In the genomic region with DNA sequence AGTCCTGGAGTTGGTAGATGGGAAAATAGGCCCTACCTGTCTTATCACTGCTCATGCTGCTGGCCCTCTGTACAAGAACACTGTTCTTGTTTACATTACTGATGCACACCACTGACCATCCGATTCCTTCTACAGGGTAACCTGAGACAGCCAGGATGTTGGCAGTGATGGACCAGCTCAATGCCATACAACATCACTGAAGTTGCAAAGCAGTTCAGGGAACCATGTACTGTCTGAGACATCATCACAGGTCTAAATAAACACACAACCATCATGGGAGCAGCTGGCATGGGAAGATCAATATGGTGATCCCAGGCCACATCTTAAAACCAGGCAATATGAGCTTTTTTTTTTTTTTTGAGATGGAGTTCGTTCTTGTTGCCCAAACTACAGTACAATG, we compare ENCODE assay signal across 27 cellular contexts. TPM values are rescaled to one million over a fixed set of nuclear protein-coding genes. Genes with fewer than 3 reads are reported as not detected.
DNase-seq lines count a peak whose midpoint lies in the region; ATAC-seq, FAIRE-seq and TF ChIP-seq lines count a peak whose summit lies in the region.
"Had no signal": no experiment of that assay in that cellular context is flagged by ENCODE, and none has a peak within 500 bp of the region (broad histone marks: within the 10 kb centered on the region; RNA-seq: fewer than 3 reads in every experiment).

No MANE protein-coding gene starts in this region.

- no peak overlapping the region for H3K4me2 ChIP-seq in A549

- FAIRE-seq in A549 (lab: Jason Lieb, UNC), result no peak

- H3K4me3 ChIP-seq in A549, result no peak overlapping the region
- H3K4me3 ChIP-seq: Peyer's patch had no signal

- CTCF ChIA-PET in A549 (lab: Yijun Ruan, JAX), result interaction anchor here (0.6 to 2.6 kb wide), 7 partner anchors 8 to 102 kb away, joined by 3 to 36 read pairs (median 3); no protein-coding TSS in a partner anchor

- peak overlapping the region; percentile 62 for H3K27ac Mint-ChIP-seq in nephron progenitor cell
- H3K27ac Mint-ChIP-seq: CD14-positive monocyte, IgD-negative memory B cell had no signal

- no peak for TF ChIP-seq POLR2A in A549 (IDR thresholded peaks at IDR 0.05; ENCODE audit: low read length)

- H3K4me3 Mint-ChIP-seq in nephron progenitor cell, result no peak overlapping the region
- H3K4me3 Mint-ChIP-seq: CD14-positive monocyte; CD8-positive, alpha-beta memory T cell had no signal

- peaks cover 7% of the 10 kb centered on the region for H3K9me3 Mint-ChIP-seq in nephron progenitor cell
- H3K9me3 Mint-ChIP-seq: CD14-positive monocyte; CD8-positive, alpha-beta memory T cell; IgD-negative memory B cell had no signal

- no peak for TF ChIP-seq RAD21 in A549 (conservative IDR thresholded peaks at IDR 0.05 in 1 of 2, IDR thresholded peaks at IDR 0.05 in 1 of 2)

- no peak for TF ChIP-seq EP300 in A549 (IDR thresholded peaks at IDR 0.05)

- ATAC-seq in A549 (peak; percentile 31 to 54; a peak in 5 of 6 replicates), GM19328 (IDR thresholded peaks at IDR 0.05; ENCODE audit: unreplicated experiment) (no peak)

- peaks cover 89% of the 10 kb centered on the region for H3K36me3 Mint-ChIP-seq in nephron progenitor cell (ENCODE audit: low read depth)

- no peaks in the 10 kb centered on the region for H3K27me3 Mint-ChIP-seq in nephron progenitor cell (ENCODE audit: low read depth, poor library complexity)
- H3K27me3 Mint-ChIP-seq: CD8-positive, alpha-beta memory T cell; IgD-negative memory B cell had no signal

- no peaks in the 10 kb centered on the region for H3K4me1 ChIP-seq in A549
- H3K4me1 ChIP-seq: BE2C, Peyer's patch had no signal

- peak; percentile 6 for DNase-seq in DMS53 (lab: John Stamatoyannopoulos, UW)
- DNase-seq in DMS53 treated with DMSO at 0.1 percent for 48 hours (lab: John Stamatoyannopoulos, UW; ENCODE audit: unreplicated experiment), result no peak
- no peak for DNase-seq in A549 (ENCODE audit: low read depth in 1 of 2, low spot score in 1 of 2)
- peak; percentile 14 for DNase-seq in NCI-H69 (lab: John Stamatoyannopoulos, UW)
- no peak for DNase-seq in nephron progenitor cell
- no peak for DNase-seq in NCI-H128 (lab: John Stamatoyannopoulos, UW; ENCODE audit: unreplicated experiment)
- DNase-seq: ACHN; BE2C; Calu3; CD8-positive, alpha-beta memory T cell; DMS153; GOT3; HCEC 1CT; NCI-H1048; NCI-H1417 treated with DMSO at 0.1 percent for 48 hours; NCI-H1694 treated with DMSO at 0.1 percent for 48 hours; NCI-H2171 treated with DMSO at 0.1 percent for 48 hours; NCI-H446; NCI-H524 treated with DMSO at 0.1 percent for 48 hours; NCI-H82; OCI-M1; Peyer's patch; SHP77 treated with DMSO at 0.1 percent for 48 hours had no signal

- no peaks in the 10 kb centered on the region for H3K9me3 ChIP-seq in A549
- H3K9me3 ChIP-seq: BE2C, Peyer's patch had no signal

- POLR2A ChIA-PET in A549 (lab: Yijun Ruan, JAX), result no interaction called here

- H3K27ac ChIP-seq in A549, result no peak overlapping the region
- H3K27ac ChIP-seq: 22Rv1, Peyer's patch had no signal

- peaks cover 6% of the 10 kb centered on the region for H3K4me1 Mint-ChIP-seq in nephron progenitor cell
- H3K4me1 Mint-ChIP-seq: CD14-positive monocyte; CD8-positive, alpha-beta memory T cell; IgD-negative memory B cell had no signal

- WGBS in A549 (ENCODE audit: missing lambda C conversion rate), result 96% methylated on average over 2 of the region's 2 CpGs

- TF ChIP-seq CTCF in A549 (IDR thresholded peaks at IDR 0.05) (no peak), nephron progenitor cell (IDR thresholded peaks at IDR 0.05) (no peak)

TF ChIP-seq in A549, 52 proteins besides CTCF, POLR2A, EP300 and RAD21:
- TF ChIP-seq RFX5 (IDR thresholded peaks at IDR 0.05), result no peak
- no peak for TF ChIP-seq POLR2AphosphoS2 (conservative IDR thresholded peaks at IDR 0.05; ENCODE audit: low read length)
- no peak for TF ChIP-seq NR3C1 (IDR thresholded peaks at IDR 0.05)
- TF ChIP-seq JUNB (IDR thresholded peaks at IDR 0.05), result no peak
- TF ChIP-seq RCOR1 (IDR thresholded peaks at IDR 0.05; ENCODE audit: low read depth, low read length), result no peak
- TF ChIP-seq PHF8 (IDR thresholded peaks at IDR 0.05; ENCODE audit: borderline replicate concordance, low read depth), result no peak
- no peak for TF ChIP-seq RNF2 (IDR thresholded peaks at IDR 0.05; ENCODE audit: borderline replicate concordance, low read depth)
- TF ChIP-seq HOXB5 (CRISPR knock-in tag; IDR thresholded peaks at IDR 0.05), result no peak
- no peak for TF ChIP-seq CEBPB (IDR thresholded peaks at IDR 0.05)

RNA-seq across cellular contexts. Expression of a gene that starts 59.0 kb away (rescaled TPM):
- 244 and 328 TPM in 2 replicates for polyA plus RNA-seq in A549 (2011; rRNA removed)
- 43.6 and 46.2 TPM in 2 replicates for polyA plus RNA-seq in A549 (2012; cell fraction: cytosol; rRNA removed)
- 37.9 and 80.8 TPM in 2 replicates for polyA plus RNA-seq in A549 (2012; cell fraction: nucleus; rRNA removed)
- polyA plus RNA-seq in A549 (2017; fragmentation: RNase III; extraction: RNeasy Plus Mini Kit Qiagen cat#74134 plus additional on column Dnase treatment), result 120 to 133 TPM (median 121 TPM) in 3 replicates
- 283 and 306 TPM in 2 replicates for polyA minus RNA-seq in A549 (2011; rRNA and poly(A)+ RNA removed)

Comparison
In these comparisons a context has a peak if more than half of its experiments do, and no peak if none do; other contexts are left out.
1. DNase-seq: peak in DMS53 (single experiment) and NCI-H69 (single experiment); none in DMS53 treated with DMSO at 0.1 percent for 48 hours (single experiment), A549 (0 of 2), nephron progenitor cell (single experiment) and NCI-H128 (single experiment).